In genomic region chr2:11744631-11745394, GRCh38 we compare ENCODE assay signal across 8 cellular contexts. TPM values are rescaled to one million over a fixed set of nuclear protein-coding genes. Genes with fewer than 3 reads are reported as not detected.
DNase-seq lines count a peak whose midpoint lies in the region; ATAC-seq, FAIRE-seq and TF ChIP-seq lines count a peak whose summit lies in the region.

No MANE protein-coding gene starts in this region.

- CTCF ChIA-PET in SK-N-SH (lab: Yijun Ruan, JAX) = interaction anchor here (0.6 to 32.6 kb wide), 21 partner anchors 9 to 278 kb away, joined by 3 to 873 read pairs (median 7); partner anchors contain the start of gene E2F6

- H3K27ac ChIP-seq in SK-N-SH (ENCODE audit: low read depth in 2 of 2, low read length in 1 of 2) = peak overlapping the region; percentile 60 to 81

- peaks cover 20 to 55% of the 10 kb centered on the region in 2 experiments for H3K4me1 ChIP-seq in SK-N-SH (ENCODE audit: control insufficient read depth in 1 of 2, insufficient read depth in 2 of 2, low read depth in 1 of 2, low read length in 1 of 2)

- H3K27me3 ChIP-seq in SK-N-SH (ENCODE audit: insufficient read depth) = no peaks in the 10 kb centered on the region

- no peak for TF ChIP-seq EP300 in SK-N-SH (IDR thresholded peaks at IDR 0.05; ENCODE audit: borderline replicate concordance in 1 of 2, low read depth in 1 of 2, low read length in 1 of 2)

- H4K20me1 ChIP-seq in SK-N-SH (ENCODE audit: insufficient read depth) = peaks cover 23% of the 10 kb centered on the region

- ATAC-seq in natural killer cell = no peak
- no peak for ATAC-seq in HG02623 (IDR thresholded peaks at IDR 0.05; ENCODE audit: unreplicated experiment)

- H3K4me3 Mint-ChIP-seq in natural killer cell = peak overlapping the region; percentile 19

- intact Hi-C loops in natural killer cell (cut with micrococcal nuclease) = loop anchor here (5.0 kb wide), 1 partner anchor 53 kb away; no protein-coding TSS in a partner anchor

- no peaks in the 10 kb centered on the region for H3K9me3 ChIP-seq in SK-N-SH

- peaks cover 48 to 49% of the 10 kb centered on the region in 2 donors for H3K4me1 Mint-ChIP-seq in natural killer cell

- H3K27me3 Mint-ChIP-seq in natural killer cell (ENCODE audit: low read depth in 2 of 2) = no peaks in the 10 kb centered on the region

- H3F3A ChIP-seq in SK-N-SH (replicated peaks; ENCODE audit: insufficient read depth) = no peaks in the 10 kb centered on the region

- no peaks in the 10 kb centered on the region for H3K9me3 Mint-ChIP-seq in natural killer cell

- H3K4me3 ChIP-seq in SK-N-SH (ENCODE audit: low read depth in 2 of 2, low read length in 1 of 2) (peak overlapping the region; percentile 30 to 54; a peak in 3 of 4 replicates), epithelial cell of esophagus (ENCODE audit: low read length) (no peak overlapping the region)

- POLR2A ChIA-PET in SK-N-SH (lab: Yijun Ruan, JAX) = interaction anchor here (0.7 to 1.9 kb wide), 9 partner anchors 10 to 52 kb away, joined by 3 to 6 read pairs (median 4); no protein-coding TSS in a partner anchor

- TF ChIP-seq CTCF in D721Med (IDR thresholded peaks at IDR 0.05; ENCODE audit: insufficient read depth, missing control alignments) = peak; percentile 38
- TF ChIP-seq CTCF in SK-N-SH (IDR thresholded peaks at IDR 0.05) = peak; percentile 64
- peak; percentile 33 for TF ChIP-seq CTCF in epithelial cell of esophagus (IDR thresholded peaks at IDR 0.05; ENCODE audit: insufficient read depth, low read depth, low read length, missing control alignments)
- TF ChIP-seq CTCF in natural killer cell (IDR thresholded peaks at IDR 0.05) = no peak

- H3K9me2 ChIP-seq in SK-N-SH = no peaks in the 10 kb centered on the region

- peak overlapping the region in 1 of 2 donors; percentile 86 for H3K27ac Mint-ChIP-seq in natural killer cell

- peak overlapping the region; percentile 57; the same call in 1 of the 2 replicates for H3K9ac ChIP-seq in SK-N-SH

- peak overlapping the region; percentile 77 for H3K4me2 ChIP-seq in SK-N-SH

- H3K79me2 ChIP-seq in SK-N-SH (ENCODE audit: insufficient read depth) = peaks cover 30% of the 10 kb centered on the region

- WGBS in SK-N-SH (ENCODE audit: low lambda C conversion rate) = 84% methylated on average over 14 of the region's 14 CpGs

- TF ChIP-seq RAD21 in SK-N-SH (IDR thresholded peaks at IDR 0.05; ENCODE audit: low read length) = peak; percentile 65

- H2AFZ ChIP-seq in SK-N-SH (ENCODE audit: low read depth) = peak overlapping the region; percentile 87

- DNase-seq in D721Med (ENCODE audit: insufficient read length, low spot score) (peak; percentile 44), HuH-7 (ENCODE audit: low spot score) (peak; percentile 56), SK-N-SH (peak; percentile 71), epithelial cell of esophagus (ENCODE audit: low read depth) (no peak), natural killer cell (no peak), superior temporal gyrus (ENCODE audit: extremely low spot score) (no peak)
- DNase-seq in activated CD4-positive, alpha-beta T cell treated with anti-CD3 and anti-CD28 coated beads for 1 hour = no peak

- H3K36me3 Mint-ChIP-seq in natural killer cell = no peaks in the 10 kb centered on the region

- H3K36me3 ChIP-seq in SK-N-SH (replicated peaks in 1 of 2; ENCODE audit: control insufficient read depth in 1 of 2, insufficient read depth in 2 of 2, low read length in 1 of 2) = no peaks in the 10 kb centered on the region

- no peak for FAIRE-seq in D721Med (lab: Jason Lieb, UNC)

TF ChIP-seq in SK-N-SH, 30 proteins besides CTCF, POLR2A, EP300 and RAD21:
- peak; percentile 53 for TF ChIP-seq SMC3 (IDR thresholded peaks at IDR 0.05; ENCODE audit: low read depth, low read length)
- TF ChIP-seq RFX5 (IDR thresholded peaks at IDR 0.05; ENCODE audit: low read length) = no peak
- TF ChIP-seq YY1 (IDR thresholded peaks at IDR 0.05; ENCODE audit: low read depth) = 0 out of 2 replicates have a peak, but pooled peaks have one; percentile 27
- no peak for TF ChIP-seq FOSL2 (IDR thresholded peaks at IDR 0.05; ENCODE audit: borderline replicate concordance, low read depth)
- TF ChIP-seq USF2 (IDR thresholded peaks at IDR 0.05; ENCODE audit: borderline replicate concordance, low read depth, low read length) = no peak

RNA-seq across cellular contexts. Expression of gene LPIN1, which starts 1.6 kb away (rescaled TPM):
- 22.1 and 28.2 TPM in 2 replicates for polyA plus RNA-seq in SK-N-SH (2012; rRNA removed)
- 14.9 and 17.7 TPM in 2 replicates for polyA plus RNA-seq in SK-N-SH (2012; cell fraction: cytosol; rRNA removed)
- polyA plus RNA-seq in SK-N-SH (2012; cell fraction: nucleus; rRNA removed) = 60.5 and 67.4 TPM in 2 replicates
- 100 to 1,000 TPM in 2 of 3 donors, 10 to 100 TPM in 1; 95.0 to 122 (median 118) TPM for total RNA-seq in natural killer cell

Comparison
In these comparisons a context has a peak if more than half of its experiments do, and no peak if none do; other contexts are left out.
1. DNase-seq: peak in D721Med (single experiment), HuH-7 (single experiment) and SK-N-SH (single experiment); none in epithelial cell of esophagus (single experiment), natural killer cell (single experiment), superior temporal gyrus (single experiment) and activated CD4-positive, alpha-beta T cell treated with anti-CD3 and anti-CD28 coated beads for 1 hour (single experiment).